In the genomic region with DNA sequence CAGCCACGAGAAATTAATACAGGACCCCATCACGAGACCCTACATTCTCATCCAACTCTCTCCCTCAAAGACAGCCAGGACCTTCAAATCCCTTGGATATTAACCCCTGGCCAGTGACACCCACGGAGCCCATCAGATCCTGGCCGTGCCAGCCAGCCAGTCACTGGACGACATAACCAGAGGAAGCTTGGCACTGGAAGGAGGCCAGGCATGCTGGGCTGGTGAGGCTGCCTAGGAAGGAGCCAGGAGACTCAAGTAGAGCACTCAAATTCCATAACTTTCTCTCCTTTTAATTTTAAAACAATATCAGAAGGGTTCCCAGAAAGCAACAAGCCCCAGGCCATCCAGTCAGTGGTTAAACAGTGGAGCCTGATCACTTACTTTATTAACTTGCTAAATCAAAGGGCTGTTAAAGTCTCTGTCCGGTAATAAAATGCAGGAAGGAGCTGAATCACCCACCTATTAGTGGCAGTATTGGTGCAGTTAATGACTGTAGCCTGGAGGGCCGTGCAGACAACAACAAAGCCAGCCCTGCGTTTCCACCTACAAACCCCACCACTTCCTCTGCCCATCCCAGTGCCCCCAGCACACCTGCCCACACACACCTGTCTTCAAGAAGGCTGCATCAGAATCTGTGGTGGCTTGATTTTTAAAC, we compare ENCODE assay signal across 14 cellular contexts.
DNase-seq lines count a peak whose midpoint lies in the region; ATAC-seq, FAIRE-seq and TF ChIP-seq lines count a peak whose summit lies in the region.
"Had no signal": no experiment of that assay in that cellular context is flagged by ENCODE, and none has a peak within 500 bp of the region (broad histone marks: within the 10 kb centered on the region; RNA-seq: fewer than 3 reads in every experiment).

No MANE protein-coding gene starts in this region.

- peaks cover 51 to 53% of the 10 kb centered on the region in 2 experiments for H3K4me1 ChIP-seq in HCT116 (ENCODE audit: control insufficient read depth in 1 of 2, insufficient read depth in 2 of 2, low read length in 2 of 2)
- peaks cover 9% of the 10 kb centered on the region for H3K4me1 ChIP-seq in foreskin keratinocyte
- H3K4me1 ChIP-seq in small intestine (ENCODE audit: control insufficient read depth in 2 of 2, insufficient read depth in 1 of 2, low read depth in 1 of 2, low read length in 1 of 2), result no peaks in the 10 kb centered on the region
- no peaks in the 10 kb centered on the region for H3K4me1 ChIP-seq in uterus

- BruUV-seq in HCT116 (replicated peaks; lab: Mats Ljungman, UMichigan), result no TSS peak

- CTCF ChIA-PET in HCT116 (lab: Charles Lee), result interaction anchor here (1.7 kb wide), 1 partner anchor 29 kb away, joined by 7 read pairs; no protein-coding TSS in a partner anchor

- H3K79me2 ChIP-seq in HCT116 (ENCODE audit: insufficient read depth, low read length), result no peaks in the 10 kb centered on the region

- H4K20me1 ChIP-seq in HCT116 (ENCODE audit: insufficient read depth), result no peaks in the 10 kb centered on the region

- H3K27me3 ChIP-seq in HCT116 (ENCODE audit: insufficient read depth, low read length) (no peaks in the 10 kb centered on the region), foreskin keratinocyte (no peaks in the 10 kb centered on the region), small intestine (ENCODE audit: control insufficient read depth in 2 of 2, insufficient read depth in 2 of 2, low read length in 2 of 2) (no peaks in the 10 kb centered on the region), uterus (no peaks in the 10 kb centered on the region)
- H3K27me3 ChIP-seq: brain microvascular endothelial cell, spleen, testis had no signal

- RAD21 ChIA-PET in HCT116 (lab: Charles Lee; ENCODE audit: low non-redundant PET in 1 of 2, low total read pairs in 2 of 2, uncharacterized antibody in 2 of 2, unreplicated experiment in 2 of 2), result no interaction called here

- ATAC-seq in HCT116 (peak; percentile 89), foreskin keratinocyte (peak; percentile 42)

- H3K4me2 ChIP-seq in HCT116 (ENCODE audit: low read length), result peak overlapping the region; percentile 52

- peak overlapping the region in 1 of 2 experiments; percentile 22; a peak in 2 of 4 replicates for H3K4me3 ChIP-seq in HCT116 (replicated peaks in 1 of 2; ENCODE audit: low read depth in 1 of 2, low read length in 2 of 2)
- H3K4me3 ChIP-seq in small intestine (ENCODE audit: low read depth in 1 of 2, low read length in 2 of 2), result no peak overlapping the region
- H3K4me3 ChIP-seq in uterus, result no peak overlapping the region
- H3K4me3 ChIP-seq: spleen, testis had no signal

- H3K36me3 ChIP-seq in HCT116 (ENCODE audit: control insufficient read depth in 1 of 2, insufficient read depth in 2 of 2, low read length in 2 of 2), result no peaks in the 10 kb centered on the region
- no peaks in the 10 kb centered on the region for H3K36me3 ChIP-seq in small intestine (ENCODE audit: control insufficient read depth in 2 of 2, insufficient read depth in 2 of 2, low read length in 2 of 2)
- no peaks in the 10 kb centered on the region for H3K36me3 ChIP-seq in uterus
- H3K36me3 ChIP-seq: brain microvascular endothelial cell, spleen had no signal

- no peak for TF ChIP-seq POLR2A in HCT116 (IDR thresholded peaks at IDR 0.05; ENCODE audit: borderline replicate concordance, extremely low read depth, insufficient read depth, insufficient read length)
- TF ChIP-seq POLR2A in uterus (IDR thresholded peaks at IDR 0.05), result no peak

- H2AFZ ChIP-seq in HCT116 (ENCODE audit: low read depth, low read length, poor library complexity, severe bottlenecking), result no peak overlapping the region

- no peaks in the 10 kb centered on the region for H3K9me2 ChIP-seq in HCT116 (ENCODE audit: insufficient read depth)

- TF ChIP-seq RAD21 in HCT116 (IDR thresholded peaks at IDR 0.05; ENCODE audit: low read depth), result peak; percentile 70

- 0 out of 6 replicates have a peak, but pooled peaks of 1 of the 3 experiments have one; percentile 3 for TF ChIP-seq CTCF in HCT116 (IDR thresholded peaks at IDR 0.05 in 2 of 3, conservative IDR thresholded peaks at IDR 0.05 in 1 of 3; ENCODE audit: borderline replicate concordance in 1 of 3, insufficient read depth in 1 of 3, low read depth in 2 of 3, low read length in 2 of 3)
- peak; percentile 49 for TF ChIP-seq CTCF in foreskin keratinocyte (conservative IDR thresholded peaks at IDR 0.05)
- TF ChIP-seq CTCF in uterus (IDR thresholded peaks at IDR 0.05), result no peak

- H3K9ac ChIP-seq in HCT116 (ENCODE audit: low read length), result peak overlapping the region; percentile 23; the same call in 1 of the 2 replicates

- H3K27ac ChIP-seq in HCT116 (ENCODE audit: low read depth, low read length) (peak overlapping the region; percentile 79), foreskin keratinocyte (no peak overlapping the region), small intestine (ENCODE audit: low read depth in 1 of 2, low read length in 1 of 2) (no peak overlapping the region), uterus (no peak overlapping the region)
- H3K27ac ChIP-seq: brain microvascular endothelial cell, spleen, testis had no signal

- WGBS in small intestine, 3 donors, result 41 to 58% (median 47%) methylated on average over 8 of the region's 8 CpGs

- DNase-seq in HCT116 (ENCODE audit: low read depth, low spot score), result peak; percentile 78
- no peak for DNase-seq in foreskin keratinocyte
- peak; percentile 4 for DNase-seq in small intestine
- DNase-seq in uterus, result no peak
- no peak for DNase-seq in D341Med (ENCODE audit: low spot score)
- no peak for DNase-seq in DMS 273 treated with DMSO at 0.1 percent for 48 hours (lab: John Stamatoyannopoulos, UW)
- DNase-seq: activated CD4-positive, alpha-beta T cell treated with anti-CD3 and anti-CD28 coated beads, Interleukin-2, amount 50 U/mL, for 48 hours; activated effector memory CD4-positive, alpha-beta T cell treated with anti-CD3 and anti-CD28 coated beads, Interleukin-2, amount 50 U/mL, for 16 hours; brain microvascular endothelial cell; CD4-positive, CD25-positive, alpha-beta regulatory T cell; endodermal cell; spleen; testis had no signal

- no peak for FAIRE-seq in small intestine (lab: Jason Lieb, UNC)

- intact Hi-C loops in HCT116 (cut with micrococcal nuclease) (no loop called here), uterus (cut with DNase I; ENCODE audit: low total_unique reads) (no loop called here)

- POLR2A ChIA-PET in HCT116 (lab: Charles Lee), result interaction anchor here (1.4 kb wide), 1 partner anchor 11 kb away, joined by 5 read pairs; no protein-coding TSS in a partner anchor

- H3K9me3 ChIP-seq in HCT116 (ENCODE audit: control insufficient read depth in 1 of 2, insufficient read depth in 1 of 2, low read depth in 1 of 2, low read length in 2 of 2) (no peaks in the 10 kb centered on the region), small intestine (ENCODE audit: control insufficient read depth, low read depth) (no peaks in the 10 kb centered on the region), uterus (no peaks in the 10 kb centered on the region)
- H3K9me3 ChIP-seq: spleen, testis had no signal

TF ChIP-seq in HCT116, 20 proteins besides CTCF, POLR2A, EP300 and RAD21 (continues in another document):
- TF ChIP-seq SP1 (IDR thresholded peaks at IDR 0.05; ENCODE audit: low read depth) (peak; percentile 93), EGR1 (IDR thresholded peaks at IDR 0.05; ENCODE audit: low read depth) (peak; percentile 59; the same call in 1 of the 2 replicates), ELF1 (IDR thresholded peaks at IDR 0.05; ENCODE audit: borderline replicate concordance, low read depth) (no peak; the same call in 1 of the 2 replicates), EZH2 (IDR thresholded peaks at IDR 0.05) (no peak), SIN3A (IDR thresholded peaks at IDR 0.05; ENCODE audit: low read depth) (peak; percentile 74), ZNF274 (IDR thresholded peaks at IDR 0.05; ENCODE audit: low read depth, low read length) (no peak), SRF (IDR thresholded peaks at IDR 0.05; ENCODE audit: low read depth) (0 out of 2 replicates have a peak, but pooled peaks have one; percentile 14), CBX3 (IDR thresholded peaks at IDR 0.05; ENCODE audit: low read depth) (peak; percentile 90), YY1 (IDR thresholded peaks at IDR 0.05; ENCODE audit: extremely low read depth, insufficient replicate concordance, low read depth, low read length) (no peak), POLR2AphosphoS5 (IDR thresholded peaks at IDR 0.05; ENCODE audit: low read depth, low read length) (peak; percentile 54; the same call in 1 of the 2 replicates), ZFX (IDR thresholded peaks at IDR 0.05) (no peak)
- TF ChIP-seq, protein P1, sequence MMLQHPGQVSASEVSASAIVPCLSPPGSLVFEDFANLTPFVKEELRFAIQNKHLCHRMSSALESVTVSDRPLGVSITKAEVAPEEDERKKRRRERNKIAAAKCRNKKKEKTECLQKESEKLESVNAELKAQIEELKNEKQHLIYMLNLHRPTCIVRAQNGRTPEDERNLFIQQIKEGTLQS (IDR thresholded peaks at IDR 0.05), result no peak

TF ChIP-seq in PFSK-1, 5 proteins besides CTCF, POLR2A, EP300 and RAD21 (continues in another document):
- TF ChIP-seq TAF1 (IDR thresholded peaks at IDR 0.05; ENCODE audit: borderline replicate concordance, insufficient read depth, low read length), result no peak
- TF ChIP-seq POLR2AphosphoS5 (IDR thresholded peaks at IDR 0.05; ENCODE audit: low read depth, low read length), result 0 out of 2 replicates have a peak, but pooled peaks have one; percentile 2
- TF ChIP-seq FOXP2 (optimal IDR thresholded peaks at IDR 0.05; ENCODE audit: borderline replicate concordance, extremely low read depth, extremely low read length, insufficient read depth), result no peak

Comparison
In these comparisons a context has a peak if more than half of its experiments do, and no peak if none do; other contexts are left out.
1. DNase-seq: peak in HCT116 (single experiment) and small intestine (single experiment); none in foreskin keratinocyte (0 of 2), uterus (0 of 2), D341Med (single experiment) and DMS 273 treated with DMSO at 0.1 percent for 48 hours (single experiment).